8 cellular contexts compared by ENCODE assay signal in genomic region chr14:64723691-64724577, GRCh38. TPM values are rescaled to one million over a fixed set of nuclear protein-coding genes. Genes with fewer than 3 reads are reported as not detected.
DNase-seq lines count a peak whose midpoint lies in the region; FAIRE-seq and TF ChIP-seq lines count a peak whose summit lies in the region.

No MANE protein-coding gene starts in this region.

- peaks cover 68 to 96% (median 83%) of the 10 kb centered on the region in 3 donors for H3K4me1 ChIP-seq in esophagus squamous epithelium
- H3K4me1 ChIP-seq in testis, result peaks cover 54% of the 10 kb centered on the region

- no peak overlapping the region for H3K4me3 ChIP-seq in esophagus squamous epithelium
- no peak overlapping the region for H3K4me3 ChIP-seq in testis

- H3K27ac ChIP-seq in esophagus squamous epithelium, result peak overlapping the region; percentile 77 to 94 (median 87)
- peak overlapping the region in 1 of 2 donors; percentile 38 for H3K27ac ChIP-seq in testis

- H3K27me3 ChIP-seq in esophagus squamous epithelium, result no peaks in the 10 kb centered on the region
- H3K27me3 ChIP-seq in testis, result no peaks in the 10 kb centered on the region

- intact Hi-C loops in esophagus squamous epithelium (cut with DNase I), result no loop called here
- intact Hi-C loops in testis (cut with DNase I; ENCODE audit: low total_unique reads), result no loop called here

- DNase-seq in DMS79 (lab: John Stamatoyannopoulos, UW), result peak; percentile 82
- peak; percentile 89 for DNase-seq in SK-MEL-5 (ENCODE audit: low read depth, low spot score)
- DNase-seq in esophagus squamous epithelium (lab: John Stamatoyannopoulos, UW), result no peak
- peak; percentile 85 for DNase-seq in pons (ENCODE audit: low spot score)
- DNase-seq in Kasumi-1 (lab: John Stamatoyannopoulos, UW), result no peak
- no peak for DNase-seq in NCI-H128 (lab: John Stamatoyannopoulos, UW; ENCODE audit: unreplicated experiment)
- no peak for DNase-seq in GM19239 (ENCODE audit: insufficient read length, low spot score)
- no peak for DNase-seq in testis

- no peak for FAIRE-seq in GM19239 (lab: Jason Lieb, UNC)

- in situ Hi-C loops in SK-MEL-5 (cut with HindIII; ENCODE audit: low pct_unique_long_range_greater_than_20kb, low sequenced_read_pairs), result no loop called here

- TF ChIP-seq CTCF in esophagus squamous epithelium (IDR thresholded peaks at IDR 0.05) (no peak), testis (IDR thresholded peaks at IDR 0.05) (no peak)

- peaks cover 12 to 18% (median 15%) of the 10 kb centered on the region in 3 donors for H3K36me3 ChIP-seq in esophagus squamous epithelium
- H3K36me3 ChIP-seq in testis (ENCODE audit: low read depth, missing control alignments), result no peaks in the 10 kb centered on the region

- WGBS in esophagus squamous epithelium, 2 donors, result 55 to 64% methylated on average over 14 to 15 of the region's 15 CpGs
- 69 to 72% methylated on average over 12 to 15 of the region's 15 CpGs for WGBS in testis, 2 donors

- no peaks in the 10 kb centered on the region for H3K9me3 ChIP-seq in esophagus squamous epithelium
- H3K9me3 ChIP-seq in testis, result no peaks in the 10 kb centered on the region

- no peak for TF ChIP-seq POLR2A in esophagus squamous epithelium (IDR thresholded peaks at IDR 0.05)
- no peak for TF ChIP-seq POLR2A in testis (IDR thresholded peaks at IDR 0.05)

RNA-seq across cellular contexts. Expression of gene PLEKHG3, which starts 19.7 kb away (rescaled TPM):
- 28.4 and 31.2 TPM in 2 replicates for total RNA-seq in SK-MEL-5 (2014; rRNA removed; shearing (Covaris generic))
- polyA plus RNA-seq in SK-MEL-5 (2015; cell fraction: cytosol; rRNA removed), result 46.4 and 58.0 TPM in 2 replicates
- polyA plus RNA-seq in SK-MEL-5 (2015; cell fraction: nucleus; rRNA removed), result 126 and 148 TPM in 2 replicates
- total RNA-seq in esophagus squamous epithelium (10 to 100 TPM; 44.6 to 87.8 (median 60.8) TPM), testis (10 to 100 TPM; 20.1 to 20.6 TPM)
- 21.6 TPM for polyA plus RNA-seq in testis (ENCODE audit: insufficient read depth, low read depth, low replicate concordance)

Comparison
In these comparisons a context has a peak if more than half of its experiments do, and no peak if none do; other contexts are left out.
1. DNase-seq: peak in DMS79 (single experiment), SK-MEL-5 (single experiment) and pons (single experiment); none in esophagus squamous epithelium (single experiment), Kasumi-1 (0 of 2), NCI-H128 (single experiment), GM19239 (single experiment) and testis (single experiment).